Comparison of ENCODE assay signal across 2 cellular contexts in the genomic region with DNA sequence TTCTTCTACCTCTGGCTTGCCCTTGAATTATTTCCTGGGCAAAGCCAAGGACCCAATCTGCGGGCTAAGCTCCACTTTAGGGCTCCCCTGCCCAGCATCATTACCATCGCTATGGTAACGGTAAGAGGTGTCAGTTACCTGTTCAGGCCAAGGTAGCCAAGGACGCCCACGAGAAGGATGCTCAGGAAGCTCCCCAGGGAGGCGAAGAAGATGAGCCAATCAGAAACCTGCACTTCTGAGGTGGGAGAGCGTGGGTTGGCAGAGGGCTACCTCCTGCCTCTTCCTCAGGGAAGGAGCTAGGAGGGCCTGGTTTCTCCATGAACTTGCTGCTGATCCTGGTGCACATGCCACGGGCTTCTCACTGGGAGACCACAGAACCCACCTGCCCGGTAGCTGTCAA.
TF ChIP-seq lines count a peak whose summit lies in the region.

No MANE protein-coding gene starts in this region.

TF ChIP-seq in Ishikawa, 13 proteins besides CTCF, POLR2A, EP300 and RAD21 (continued from another document):
- peak; percentile 28; the same call in 1 of the 2 replicates for TF ChIP-seq EGR1 (IDR thresholded peaks at IDR 0.05)

TF ChIP-seq in SK-N-SH treated with all-trans-retinoic acid at 6 μM for 48 hours, 23 proteins besides CTCF, POLR2A, EP300 and RAD21 (continued from another document):
- no peak for TF ChIP-seq CREB5 (CRISPR knock-in tag; IDR thresholded peaks at IDR 0.05; ENCODE audit: low read depth)
- no peak for TF ChIP-seq OSR1 (CRISPR knock-in tag; IDR thresholded peaks at IDR 0.05)
- TF ChIP-seq PPARA (CRISPR knock-in tag; IDR thresholded peaks at IDR 0.05; ENCODE audit: borderline replicate concordance): no peak
- TF ChIP-seq ZNF8 (CRISPR knock-in tag; IDR thresholded peaks at IDR 0.05): no peak
- no peak for TF ChIP-seq CSRNP3 (CRISPR knock-in tag; IDR thresholded peaks at IDR 0.05)
- no peak for TF ChIP-seq ZNF70 (CRISPR knock-in tag; IDR thresholded peaks at IDR 0.05)
TF ChIP-seq in SK-N-SH treated with all-trans-retinoic acid at 6 μM for 48 hours: peak in this region for 0.
